Comparison of ENCODE assay signal across 8 cellular contexts in genomic region chr12:57462307-57463253, GRCh38. TPM values are rescaled to one million over a fixed set of nuclear protein-coding genes. Genes with fewer than 3 reads are reported as not detected.
A peak's percentile ranks its signal among the peaks of the same experiment; 100 is the strongest.
DNase-seq lines count a peak whose midpoint lies in the region; ATAC-seq lines count a peak whose summit lies in the region.

No MANE protein-coding gene starts in this region.

- peaks cover 2% of the 10 kb centered on the region for H3K36me3 Mint-ChIP-seq in activated CD4-positive, alpha-beta memory T cell treated with anti-CD3 and anti-CD28 coated beads, Interleukin-2, amount 10 ng/mL, durations not matched to agents 7 days and 5 days (ENCODE audit: low read depth)

- peaks cover 23% of the 10 kb centered on the region for H3K27me3 Mint-ChIP-seq in activated CD4-positive, alpha-beta memory T cell treated with anti-CD3 and anti-CD28 coated beads, Interleukin-2, amount 10 ng/mL, durations not matched to agents 7 days and 5 days

- H3K9me3 Mint-ChIP-seq in activated CD4-positive, alpha-beta memory T cell treated with anti-CD3 and anti-CD28 coated beads, Interleukin-2, amount 10 ng/mL, durations not matched to agents 7 days and 5 days: no peaks in the 10 kb centered on the region

- POLR2A ChIA-PET in activated CD4-positive, alpha-beta memory T cell treated with anti-CD3 and anti-CD28 coated beads, Interleukin-2, amount 10 ng/mL, durations not matched to agents 7 days and 5 days (lab: Charles Lee): interaction anchor here (0.6 to 6.4 kb wide), 4 partner anchors 14 to 151 kb away, joined by 4 to 72 read pairs (median 4); partner anchors contain the start of genes ARHGAP9 and MARS1

- H3K4me1 Mint-ChIP-seq in activated CD4-positive, alpha-beta memory T cell treated with anti-CD3 and anti-CD28 coated beads, Interleukin-2, amount 10 ng/mL, durations not matched to agents 7 days and 5 days: peaks cover 55% of the 10 kb centered on the region

- peak overlapping the region; percentile 38 for H3K27ac Mint-ChIP-seq in activated CD4-positive, alpha-beta memory T cell treated with anti-CD3 and anti-CD28 coated beads, Interleukin-2, amount 10 ng/mL, durations not matched to agents 7 days and 5 days

- H3K4me3 Mint-ChIP-seq in activated CD4-positive, alpha-beta memory T cell treated with anti-CD3 and anti-CD28 coated beads, Interleukin-2, amount 10 ng/mL, durations not matched to agents 7 days and 5 days: peak overlapping the region; percentile 85

- ATAC-seq in GM19438 (IDR thresholded peaks at IDR 0.05; ENCODE audit: low read depth, unreplicated experiment) (peak; percentile 52), HG03565 (IDR thresholded peaks at IDR 0.05; ENCODE audit: unreplicated experiment) (peak; percentile 55)

- DNase-seq in COLO668 (lab: John Stamatoyannopoulos, UW; ENCODE audit: unreplicated experiment) (peak; percentile 80), NCI-H748 treated with DMSO at 0.1 percent for 48 hours (lab: John Stamatoyannopoulos, UW) (peak; percentile 91), medulla oblongata (ENCODE audit: extremely low spot score) (peak; percentile 88)
- peak; percentile 90 for DNase-seq in activated CD4-positive, alpha-beta memory T cell treated with anti-CD3 and anti-CD28 coated beads, Interleukin-2, amount 10 ng/mL, durations not matched to agents 7 days and 5 days
- peak; percentile 82 for DNase-seq in effector CD8-positive, alpha-beta T cell (lab: John Stamatoyannopoulos, UW)
- peak; percentile 79 to 88 (median 84) for DNase-seq in stimulated activated CD4-positive, alpha-beta T cell treated with anti-CD3 and anti-CD28 coated beads, TNF-alpha, amount 100 ng/mL, for 48 hours (ENCODE audit: low read depth in 3 of 3)

- CTCF ChIA-PET in activated CD4-positive, alpha-beta memory T cell treated with anti-CD3 and anti-CD28 coated beads, Interleukin-2, amount 10 ng/mL, durations not matched to agents 7 days and 5 days (lab: Charles Lee): interaction anchor here (0.5 to 9.8 kb wide), 14 partner anchors 9 to 415 kb away, joined by 3 to 204 read pairs (median 3); partner anchors contain the start of genes ARHGAP9, DCTN2, INHBE and SHMT2

RNA-seq across cellular contexts. Expression of gene GLI1, which starts 3.0 kb away (rescaled TPM):
- under 1 TPM; 0.30 to 0.48 TPM for total RNA-seq in activated CD4-positive, alpha-beta memory T cell treated with anti-CD3 and anti-CD28 coated beads, Interleukin-2, amount 10 ng/mL, durations not matched to agents 7 days and 5 days

RNA-seq across cellular contexts. Expression of gene INHBE, which starts 7.5 kb away (rescaled TPM):
- total RNA-seq in activated CD4-positive, alpha-beta memory T cell treated with anti-CD3 and anti-CD28 coated beads, Interleukin-2, amount 10 ng/mL, durations not matched to agents 7 days and 5 days: under 1 TPM in 1 of 2 experiments, not detected in 1; 0.08 TPM

RNA-seq across cellular contexts. Expression of gene ARHGAP9, which starts 17.1 kb away (rescaled TPM):
- total RNA-seq in activated CD4-positive, alpha-beta memory T cell treated with anti-CD3 and anti-CD28 coated beads, Interleukin-2, amount 10 ng/mL, durations not matched to agents 7 days and 5 days: 100 to 1,000 TPM; 171 to 188 TPM

RNA-seq across cellular contexts. Expression of gene MARS1, which starts 25.3 kb away (rescaled TPM):
- total RNA-seq in activated CD4-positive, alpha-beta memory T cell treated with anti-CD3 and anti-CD28 coated beads, Interleukin-2, amount 10 ng/mL, durations not matched to agents 7 days and 5 days: 100 to 1,000 TPM; 262 to 282 TPM

RNA-seq across cellular contexts. Expression of gene INHBC, which starts 28.0 kb away (rescaled TPM):
- total RNA-seq in activated CD4-positive, alpha-beta memory T cell treated with anti-CD3 and anti-CD28 coated beads, Interleukin-2, amount 10 ng/mL, durations not matched to agents 7 days and 5 days: not detected

Comparison
In these comparisons a context has a peak if more than half of its experiments do, and no peak if none do; other contexts are left out.
1. Peak in every context shown above with its lines: DNase-seq and ATAC-seq.